Comparison of ENCODE assay signal across 26 cellular contexts in the genomic region with DNA sequence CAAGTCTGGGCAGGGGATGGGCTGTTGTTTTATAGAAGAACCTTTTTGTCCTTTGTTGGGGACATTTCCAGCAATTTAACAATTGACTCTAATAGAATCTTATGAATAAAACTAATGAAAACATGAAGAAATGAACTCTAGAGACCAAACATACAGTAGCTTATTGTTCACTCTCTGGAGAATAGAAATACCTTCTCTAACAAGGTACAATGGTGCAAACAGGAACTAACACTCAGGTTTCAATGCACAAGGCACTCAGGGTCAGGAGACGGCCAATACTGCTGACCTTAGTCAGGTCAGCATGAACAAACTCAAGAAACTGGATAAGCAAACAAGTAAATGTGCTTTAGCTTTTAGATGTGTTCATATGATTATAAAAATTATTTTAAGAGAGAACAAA.
"Had no signal": no experiment of that assay in that cellular context is flagged by ENCODE, and none has a peak within 500 bp of the region (broad histone marks: within the 10 kb centered on the region; RNA-seq: fewer than 3 reads in every experiment).

No MANE protein-coding gene starts in this region.

- ATAC-seq: heart right ventricle; left lobe of liver; natural killer cell; pancreas; stimulated activated effector memory CD8-positive, alpha-beta T cell treated with anti-CD3 and anti-CD28 coated beads, Interleukin-12 subunit alpha, Interleukin-12 subunit beta, amount 100 ng/mL, for 72 hours had no signal

- H3K9me3 ChIP-seq: esophagus squamous epithelium, heart right ventricle, neutrophil, pancreas, sigmoid colon, thoracic aorta, tibial nerve, upper lobe of left lung had no signal

- H3K36me3 ChIP-seq: esophagus squamous epithelium, heart right ventricle, neutrophil, pancreas, sigmoid colon, thoracic aorta, tibial nerve, upper lobe of left lung had no signal

- H3K27ac Mint-ChIP-seq: memory B cell; natural killer cell; stimulated activated effector memory CD8-positive, alpha-beta T cell treated with anti-CD3 and anti-CD28 coated beads, Interleukin-12 subunit alpha, Interleukin-12 subunit beta, amount 100 ng/mL, for 72 hours had no signal

- H3K36me3 Mint-ChIP-seq: memory B cell; natural killer cell; stimulated activated effector memory CD8-positive, alpha-beta T cell treated with anti-CD3 and anti-CD28 coated beads, Interleukin-12 subunit alpha, Interleukin-12 subunit beta, amount 100 ng/mL, for 72 hours had no signal

- H3K4me3 Mint-ChIP-seq: memory B cell; natural killer cell; neural crest cell; stimulated activated effector memory CD8-positive, alpha-beta T cell treated with anti-CD3 and anti-CD28 coated beads, Interleukin-12 subunit alpha, Interleukin-12 subunit beta, amount 100 ng/mL, for 72 hours had no signal

- DNase-seq: dermis blood vessel endothelial cell; effector memory CD4-positive, alpha-beta T cell; erythroblast; esophagus squamous epithelium; foreskin melanocyte; glutamatergic neuron; heart right ventricle; hippocampal formation; islet precursor cell; kidney glomerular epithelial cell; natural killer cell; pancreas; sigmoid colon; stimulated activated CD4-positive, alpha-beta T cell treated with anti-CD3 and anti-CD28 coated beads, Interleukin-2, amount 100 ng/mL, for 24 hours; stimulated activated CD4-positive, alpha-beta T cell treated with anti-CD3 and anti-CD28 coated beads, Interleukin-4, amount 100 ng/mL, for 24 hours; stimulated activated naive CD4-positive, alpha-beta T cell treated with Interleukin-2 at 50 U/mL for 16 hours; upper lobe of left lung had no signal

- H3K27ac ChIP-seq: coronary artery, esophagus squamous epithelium, heart right ventricle, neutrophil, pancreas, sigmoid colon, thoracic aorta, tibial nerve, upper lobe of left lung had no signal

- H3K4me3 ChIP-seq: coronary artery, esophagus squamous epithelium, heart right ventricle, lung, pancreas, sigmoid colon, thoracic aorta, tibial nerve, upper lobe of left lung had no signal

- H3K27me3 ChIP-seq: esophagus squamous epithelium, pancreas, sigmoid colon, tibial nerve, upper lobe of left lung had no signal

- H3K4me1 ChIP-seq: pancreas, sigmoid colon, tibial nerve, upper lobe of left lung had no signal

- H3K4me1 Mint-ChIP-seq: natural killer cell; stimulated activated effector memory CD8-positive, alpha-beta T cell treated with anti-CD3 and anti-CD28 coated beads, Interleukin-12 subunit alpha, Interleukin-12 subunit beta, amount 100 ng/mL, for 72 hours had no signal

- H3K9me3 Mint-ChIP-seq: memory B cell; natural killer cell; neural crest cell; stimulated activated effector memory CD8-positive, alpha-beta T cell treated with anti-CD3 and anti-CD28 coated beads, Interleukin-12 subunit alpha, Interleukin-12 subunit beta, amount 100 ng/mL, for 72 hours had no signal
